ENCODE assay signal across 8 cellular contexts in genomic region chr3:192816274-192816853, GRCh38.
DNase-seq lines count a peak whose midpoint lies in the region; ATAC-seq, FAIRE-seq and TF ChIP-seq lines count a peak whose summit lies in the region.

No MANE protein-coding gene starts in this region.

- FAIRE-seq in GM12892 (lab: Jason Lieb, UNC) = peak; percentile 21
- FAIRE-seq in keratinocyte (lab: Jason Lieb, UNC) = no peak

- H3K27ac Mint-ChIP-seq in stimulated activated effector memory CD8-positive, alpha-beta T cell treated with anti-CD3 and anti-CD28 coated beads, Interleukin-12 subunit alpha, Interleukin-12 subunit beta, amount 100 ng/mL, for 72 hours = no peak overlapping the region

- H3K9ac ChIP-seq in adipocyte (ENCODE audit: low read length) (no peak overlapping the region), keratinocyte (ENCODE audit: control insufficient read depth, extremely low read depth, insufficient read depth, low read length) (no peak overlapping the region)

- no peak overlapping the region for H3K4me3 Mint-ChIP-seq in stimulated activated effector memory CD8-positive, alpha-beta T cell treated with anti-CD3 and anti-CD28 coated beads, Interleukin-12 subunit alpha, Interleukin-12 subunit beta, amount 100 ng/mL, for 72 hours

- peaks cover 20% of the 10 kb centered on the region for H3K79me2 ChIP-seq in keratinocyte (ENCODE audit: control insufficient read depth, insufficient read depth, low read length)

- H3K27me3 ChIP-seq in adipocyte (replicated peaks; ENCODE audit: control insufficient read depth, insufficient read depth, low read length) (no peaks in the 10 kb centered on the region), keratinocyte (ENCODE audit: control insufficient read depth, extremely low read depth, insufficient read depth, low read length) (no peaks in the 10 kb centered on the region), uterus (no peaks in the 10 kb centered on the region)

- TF ChIP-seq POLR2A in GM12892 (IDR thresholded peaks at IDR 0.05; ENCODE audit: low read depth, low read length) = no peak
- no peak for TF ChIP-seq POLR2A in uterus (IDR thresholded peaks at IDR 0.05)

- no peaks in the 10 kb centered on the region for H3K9me3 Mint-ChIP-seq in stimulated activated effector memory CD8-positive, alpha-beta T cell treated with anti-CD3 and anti-CD28 coated beads, Interleukin-12 subunit alpha, Interleukin-12 subunit beta, amount 100 ng/mL, for 72 hours

- peaks cover 22% of the 10 kb centered on the region for H3K4me1 ChIP-seq in adipocyte (ENCODE audit: control insufficient read depth, insufficient read depth, low read length)
- peaks cover 37% of the 10 kb centered on the region for H3K4me1 ChIP-seq in keratinocyte (ENCODE audit: control insufficient read depth, extremely low read depth, insufficient read depth, low read length)
- H3K4me1 ChIP-seq in uterus = peaks cover 0 to 11% of the 10 kb centered on the region in 2 donors

- H3K4me1 Mint-ChIP-seq in stimulated activated effector memory CD8-positive, alpha-beta T cell treated with anti-CD3 and anti-CD28 coated beads, Interleukin-12 subunit alpha, Interleukin-12 subunit beta, amount 100 ng/mL, for 72 hours = peaks cover 32% of the 10 kb centered on the region

- TF ChIP-seq CTCF in keratinocyte (optimal IDR thresholded peaks at IDR 0.05 in 1 of 3, IDR thresholded peaks at IDR 0.05 in 1 of 3, conservative IDR thresholded peaks at IDR 0.05 in 1 of 3; ENCODE audit: extremely low read depth in 1 of 3, insufficient read depth in 2 of 3, low read length in 3 of 3) (peak in 2 of 3 experiments; percentile 43 to 57), uterus (IDR thresholded peaks at IDR 0.05) (peak; percentile 66 to 80 (median 72))

- H3K9me3 ChIP-seq in adipocyte (ENCODE audit: control insufficient read depth, low read length) (no peaks in the 10 kb centered on the region), keratinocyte (ENCODE audit: control insufficient read depth, low read depth, low read length) (no peaks in the 10 kb centered on the region), uterus (no peaks in the 10 kb centered on the region)

- H3K36me3 ChIP-seq in adipocyte (ENCODE audit: control insufficient read depth, insufficient read depth, low read length, severe bottlenecking) = no peaks in the 10 kb centered on the region
- no peaks in the 10 kb centered on the region for H3K36me3 ChIP-seq in keratinocyte (ENCODE audit: control insufficient read depth in 2 of 2, extremely low read depth in 1 of 2, insufficient read depth in 2 of 2, low read length in 2 of 2)
- no peaks in the 10 kb centered on the region for H3K36me3 ChIP-seq in uterus

- no peak overlapping the region for H3K4me3 ChIP-seq in adipocyte (ENCODE audit: low read length)
- no peak overlapping the region for H3K4me3 ChIP-seq in keratinocyte (ENCODE audit: control insufficient read depth in 2 of 3, extremely low read depth in 1 of 3, insufficient read depth in 2 of 3, low read depth in 1 of 3, low read length in 3 of 3)
- no peak overlapping the region for H3K4me3 ChIP-seq in uterus

- intact Hi-C loops in uterus (cut with DNase I; ENCODE audit: low total_unique reads) = loop anchor here (5.0 kb wide), 1 partner anchor 226 kb away; no protein-coding TSS in a partner anchor

- H4K20me1 ChIP-seq in keratinocyte (ENCODE audit: control insufficient read depth, extremely low read depth, insufficient read depth, low read length) = no peaks in the 10 kb centered on the region

- H3K9me1 ChIP-seq in keratinocyte (ENCODE audit: control insufficient read depth, extremely low read depth, insufficient read depth, low read length) = no peaks in the 10 kb centered on the region

- peak overlapping the region; percentile 58 for H3K27ac ChIP-seq in keratinocyte (ENCODE audit: control insufficient read depth, insufficient read depth, low read length)
- no peak overlapping the region for H3K27ac ChIP-seq in uterus

- no peak overlapping the region for H3K4me2 ChIP-seq in keratinocyte (ENCODE audit: control insufficient read depth, extremely low read depth, insufficient read depth, low read depth, low read length)

- no peak overlapping the region for H2AFZ ChIP-seq in keratinocyte (ENCODE audit: control insufficient read depth, low read length)

- H3K36me3 Mint-ChIP-seq in stimulated activated effector memory CD8-positive, alpha-beta T cell treated with anti-CD3 and anti-CD28 coated beads, Interleukin-12 subunit alpha, Interleukin-12 subunit beta, amount 100 ng/mL, for 72 hours = no peaks in the 10 kb centered on the region

- DNase-seq in AG08395 (ENCODE audit: low spot score) = peak; percentile 41
- no peak for DNase-seq in GM12892 (ENCODE audit: insufficient read length)
- DNase-seq in NCI-H2171 treated with DMSO at 0.1 percent for 48 hours (lab: John Stamatoyannopoulos, UW) = peak; percentile 75
- peak; percentile 87 for DNase-seq in adipocyte (ENCODE audit: low read depth)
- no peak for DNase-seq in keratinocyte (ENCODE audit: low read depth, low spot score)
- DNase-seq in uterus = no peak
- DNase-seq in stimulated activated effector memory CD8-positive, alpha-beta T cell treated with anti-CD3 and anti-CD28 coated beads, Interleukin-12 subunit alpha, Interleukin-12 subunit beta, amount 100 ng/mL, for 72 hours (ENCODE audit: low spot score in 2 of 2) = no peak
- no peak for DNase-seq in stimulated activated CD4-positive, alpha-beta T cell treated with anti-CD3 and anti-CD28 coated beads, Interleukin-1b, Interleukin-23, amount 100 ng/mL, for 48 hours

- ATAC-seq in stimulated activated effector memory CD8-positive, alpha-beta T cell treated with anti-CD3 and anti-CD28 coated beads, Interleukin-12 subunit alpha, Interleukin-12 subunit beta, amount 100 ng/mL, for 72 hours = no peak

- dilution Hi-C loops in keratinocyte (cut with MboI; ENCODE audit: extremely low pct_ligation_motif_present, low sequenced_read_pairs) = no loop called here

Comparison
In these comparisons a context has a peak if more than half of its experiments do, and no peak if none do; other contexts are left out.
1. DNase-seq: peak in AG08395 (single experiment), NCI-H2171 treated with DMSO at 0.1 percent for 48 hours (single experiment) and adipocyte (single experiment); none in GM12892 (single experiment), keratinocyte (single experiment), uterus (0 of 2), stimulated activated effector memory CD8-positive, alpha-beta T cell treated with anti-CD3 and anti-CD28 coated beads, Interleukin-12 subunit alpha, Interleukin-12 subunit beta, amount 100 ng/mL, for 72 hours (0 of 2) and stimulated activated CD4-positive, alpha-beta T cell treated with anti-CD3 and anti-CD28 coated beads, Interleukin-1b, Interleukin-23, amount 100 ng/mL, for 48 hours (single experiment).